Comparison of ENCODE assay signal across 1 cellular context in the genomic region with DNA sequence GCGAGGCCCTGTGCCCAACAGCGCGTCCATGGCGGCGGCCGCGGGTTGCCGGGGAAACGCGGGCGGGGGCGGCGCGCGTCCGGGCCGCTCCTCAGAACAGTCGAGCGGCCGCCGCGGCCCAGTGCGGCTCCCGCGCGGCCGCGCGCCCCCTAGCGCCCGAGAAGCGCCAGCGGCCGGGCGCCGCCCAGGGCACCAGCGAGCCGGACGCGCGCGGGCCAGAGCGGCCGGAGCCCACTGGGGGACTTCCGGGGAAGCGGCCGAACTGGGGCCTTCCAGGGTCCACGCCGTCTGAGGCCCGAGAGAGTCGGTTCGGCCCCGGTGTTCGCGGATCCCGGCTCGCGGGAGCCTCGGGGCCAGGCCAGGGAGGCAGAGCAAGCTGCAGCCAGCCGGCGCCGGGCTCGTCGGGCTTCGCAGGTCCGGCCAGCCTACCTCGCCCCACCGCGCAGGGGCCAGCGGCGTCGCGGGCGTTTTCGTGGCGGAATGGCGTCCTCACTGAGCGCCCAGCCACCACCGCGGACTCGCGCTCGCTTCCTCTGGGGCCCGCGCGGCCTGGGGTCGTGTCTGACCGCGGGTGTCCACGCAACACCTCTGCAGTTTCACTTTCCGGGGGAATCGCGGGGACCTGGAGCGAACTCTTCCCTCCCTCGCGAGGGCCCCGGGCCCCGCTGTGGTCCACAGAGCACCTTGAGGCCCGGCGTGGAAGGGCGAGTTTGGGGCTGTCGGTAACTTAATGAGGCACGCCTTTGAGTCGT.
TF ChIP-seq lines count a peak whose summit lies in the region.

A gene with protein sequence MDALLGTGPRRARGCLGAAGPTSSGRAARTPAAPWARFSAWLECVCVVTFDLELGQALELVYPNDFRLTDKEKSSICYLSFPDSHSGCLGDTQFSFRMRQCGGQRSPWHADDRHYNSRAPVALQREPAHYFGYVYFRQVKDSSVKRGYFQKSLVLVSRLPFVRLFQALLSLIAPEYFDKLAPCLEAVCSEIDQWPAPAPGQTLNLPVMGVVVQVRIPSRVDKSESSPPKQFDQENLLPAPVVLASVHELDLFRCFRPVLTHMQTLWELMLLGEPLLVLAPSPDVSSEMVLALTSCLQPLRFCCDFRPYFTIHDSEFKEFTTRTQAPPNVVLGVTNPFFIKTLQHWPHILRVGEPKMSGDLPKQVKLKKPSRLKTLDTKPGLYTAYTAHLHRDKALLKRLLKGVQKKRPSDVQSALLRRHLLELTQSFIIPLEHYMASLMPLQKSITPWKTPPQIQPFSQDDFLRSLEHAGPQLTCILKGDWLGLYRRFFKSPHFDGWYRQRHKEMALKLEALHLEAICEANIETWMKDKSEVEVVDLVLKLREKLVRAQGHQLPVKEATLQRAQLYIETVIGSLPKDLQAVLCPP (minus strand): TSS at position 54 of the 752 bp plus-strand sequence. CDS start 24 bp downstream, at position 30.

TF ChIP-seq in HepG2, 621 proteins besides CTCF, POLR2A, EP300 and RAD21 (continued from another document and continues in another):
- TF ChIP-seq PATZ1 (CRISPR knock-in tag; IDR thresholded peaks at IDR 0.05) (peak; percentile 41; the same call in 1 of the 2 replicates), NCOA2 (CRISPR knock-in tag; IDR thresholded peaks at IDR 0.05) (no peak), NFYC (CRISPR knock-in tag; IDR thresholded peaks at IDR 0.05) (no peak), E2F1 (CRISPR knock-in tag; IDR thresholded peaks at IDR 0.05) (peak; percentile 73), ATF6 (CRISPR knock-in tag; conservative IDR thresholded peaks at IDR 0.05) (no peak), ZNF841 (CRISPR knock-in tag; IDR thresholded peaks at IDR 0.05; ENCODE audit: borderline replicate concordance) (no peak), HMG20A (CRISPR knock-in tag; IDR thresholded peaks at IDR 0.05; ENCODE audit: borderline replicate concordance) (no peak), RFXAP (CRISPR knock-in tag; IDR thresholded peaks at IDR 0.05; ENCODE audit: borderline replicate concordance) (peak; percentile 92), KLF11 (CRISPR knock-in tag; IDR thresholded peaks at IDR 0.05) (no peak), SIN3B (IDR thresholded peaks at IDR 0.05; ENCODE audit: low read length) (no peak), KLF6 (CRISPR knock-in tag; IDR thresholded peaks at IDR 0.05) (peak; percentile 50; the same call in 1 of the 2 replicates), ZGPAT (CRISPR knock-in tag; IDR thresholded peaks at IDR 0.05) (peak; percentile 89), SP4 (CRISPR knock-in tag; IDR thresholded peaks at IDR 0.05) (peak; percentile 54; the same call in 1 of the 2 replicates), ZNF160 (CRISPR knock-in tag; IDR thresholded peaks at IDR 0.05) (peak; percentile 67; the same call in 1 of the 2 replicates), ZBTB10 (CRISPR knock-in tag; IDR thresholded peaks at IDR 0.05; ENCODE audit: borderline replicate concordance) (peak; percentile 46; the same call in 1 of the 2 replicates), CBX5 (CRISPR knock-in tag; IDR thresholded peaks at IDR 0.05; ENCODE audit: borderline replicate concordance) (no peak), SOX13 (IDR thresholded peaks at IDR 0.05) (no peak), SOX13 (CRISPR knock-in tag; conservative IDR thresholded peaks at IDR 0.05 in 1 of 2, IDR thresholded peaks at IDR 0.05 in 1 of 2) (no peak), NR2F2 (IDR thresholded peaks at IDR 0.05; ENCODE audit: borderline replicate concordance, low read depth) (peak; percentile 13; the same call in 1 of the 2 replicates), ZNF552 (CRISPR knock-in tag; IDR thresholded peaks at IDR 0.05; ENCODE audit: borderline replicate concordance) (peak; percentile 79; the same call in 1 of the 2 replicates), SRSF4 (IDR thresholded peaks at IDR 0.05; ENCODE audit: low read depth, low read length, poor library complexity, severe bottlenecking) (no peak), ZNF251 (CRISPR knock-in tag; IDR thresholded peaks at IDR 0.05) (no peak), ZNF317 (CRISPR knock-in tag; IDR thresholded peaks at IDR 0.05) (no peak), CSRNP1 (CRISPR knock-in tag; IDR thresholded peaks at IDR 0.05) (peak; percentile 63; the same call in 1 of the 2 replicates), ZNF546 (CRISPR knock-in tag; conservative IDR thresholded peaks at IDR 0.05) (0 out of 2 replicates have a peak, but pooled peaks have one; percentile 69), POLR2G (IDR thresholded peaks at IDR 0.05; ENCODE audit: low read depth, low read length) (peak; percentile 89), AHR (CRISPR knock-in tag; IDR thresholded peaks at IDR 0.05) (no peak), REXO4 (CRISPR knock-in tag; IDR thresholded peaks at IDR 0.05; ENCODE audit: borderline replicate concordance) (0 out of 2 replicates have a peak, but pooled peaks have one; percentile 34), MTA3 (CRISPR knock-in tag; IDR thresholded peaks at IDR 0.05) (no peak), POLR2AphosphoS5 (IDR thresholded peaks at IDR 0.05; ENCODE audit: low read depth, low read length) (peak; percentile 65), CCDC6 (CRISPR knock-in tag; IDR thresholded peaks at IDR 0.05) (no peak; the same call in 1 of the 2 replicates)
- TF ChIP-seq, protein P1, sequence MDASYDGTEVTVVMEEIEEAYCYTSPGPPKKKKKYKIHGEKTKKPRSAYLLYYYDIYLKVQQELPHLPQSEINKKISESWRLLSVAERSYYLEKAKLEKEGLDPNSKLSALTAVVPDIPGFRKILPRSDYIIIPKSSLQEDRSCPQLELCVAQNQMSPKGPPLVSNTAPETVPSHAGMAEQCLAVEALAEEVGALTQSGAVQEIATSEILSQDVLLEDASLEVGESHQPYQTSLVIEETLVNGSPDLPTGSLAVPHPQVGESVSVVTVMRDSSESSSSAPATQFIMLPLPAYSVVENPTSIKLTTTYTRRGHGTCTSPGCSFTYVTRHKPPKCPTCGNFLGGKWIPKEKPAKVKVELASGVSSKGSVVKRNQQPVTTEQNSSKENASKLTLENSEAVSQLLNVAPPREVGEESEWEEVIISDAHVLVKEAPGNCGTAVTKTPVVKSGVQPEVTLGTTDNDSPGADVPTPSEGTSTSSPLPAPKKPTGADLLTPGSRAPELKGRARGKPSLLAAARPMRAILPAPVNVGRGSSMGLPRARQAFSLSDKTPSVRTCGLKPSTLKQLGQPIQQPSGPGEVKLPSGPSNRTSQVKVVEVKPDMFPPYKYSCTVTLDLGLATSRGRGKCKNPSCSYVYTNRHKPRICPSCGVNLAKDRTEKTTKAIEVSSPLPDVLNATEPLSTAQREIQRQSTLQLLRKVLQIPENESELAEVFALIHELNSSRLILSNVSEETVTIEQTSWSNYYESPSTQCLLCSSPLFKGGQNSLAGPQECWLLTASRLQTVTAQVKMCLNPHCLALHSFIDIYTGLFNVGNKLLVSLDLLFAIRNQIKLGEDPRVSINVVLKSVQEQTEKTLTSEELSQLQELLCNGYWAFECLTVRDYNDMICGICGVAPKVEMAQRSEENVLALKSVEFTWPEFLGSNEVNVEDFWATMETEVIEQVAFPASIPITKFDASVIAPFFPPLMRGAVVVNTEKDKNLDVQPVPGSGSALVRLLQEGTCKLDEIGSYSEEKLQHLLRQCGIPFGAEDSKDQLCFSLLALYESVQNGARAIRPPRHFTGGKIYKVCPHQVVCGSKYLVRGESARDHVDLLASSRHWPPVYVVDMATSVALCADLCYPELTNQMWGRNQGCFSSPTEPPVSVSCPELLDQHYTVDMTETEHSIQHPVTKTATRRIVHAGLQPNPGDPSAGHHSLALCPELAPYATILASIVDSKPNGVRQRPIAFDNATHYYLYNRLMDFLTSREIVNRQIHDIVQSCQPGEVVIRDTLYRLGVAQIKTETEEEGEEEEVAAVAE (CRISPR knock-in tag; IDR thresholded peaks at IDR 0.05; ENCODE audit: borderline replicate concordance) = no peak
- TF ChIP-seq, protein P2, sequence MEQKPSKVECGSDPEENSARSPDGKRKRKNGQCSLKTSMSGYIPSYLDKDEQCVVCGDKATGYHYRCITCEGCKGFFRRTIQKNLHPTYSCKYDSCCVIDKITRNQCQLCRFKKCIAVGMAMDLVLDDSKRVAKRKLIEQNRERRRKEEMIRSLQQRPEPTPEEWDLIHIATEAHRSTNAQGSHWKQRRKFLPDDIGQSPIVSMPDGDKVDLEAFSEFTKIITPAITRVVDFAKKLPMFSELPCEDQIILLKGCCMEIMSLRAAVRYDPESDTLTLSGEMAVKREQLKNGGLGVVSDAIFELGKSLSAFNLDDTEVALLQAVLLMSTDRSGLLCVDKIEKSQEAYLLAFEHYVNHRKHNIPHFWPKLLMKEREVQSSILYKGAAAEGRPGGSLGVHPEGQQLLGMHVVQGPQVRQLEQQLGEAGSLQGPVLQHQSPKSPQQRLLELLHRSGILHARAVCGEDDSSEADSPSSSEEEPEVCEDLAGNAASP (CRISPR knock-in tag; IDR thresholded peaks at IDR 0.05; ENCODE audit: borderline replicate concordance) = peak; percentile 42; the same call in 1 of the 2 replicates
